In the genomic region with DNA sequence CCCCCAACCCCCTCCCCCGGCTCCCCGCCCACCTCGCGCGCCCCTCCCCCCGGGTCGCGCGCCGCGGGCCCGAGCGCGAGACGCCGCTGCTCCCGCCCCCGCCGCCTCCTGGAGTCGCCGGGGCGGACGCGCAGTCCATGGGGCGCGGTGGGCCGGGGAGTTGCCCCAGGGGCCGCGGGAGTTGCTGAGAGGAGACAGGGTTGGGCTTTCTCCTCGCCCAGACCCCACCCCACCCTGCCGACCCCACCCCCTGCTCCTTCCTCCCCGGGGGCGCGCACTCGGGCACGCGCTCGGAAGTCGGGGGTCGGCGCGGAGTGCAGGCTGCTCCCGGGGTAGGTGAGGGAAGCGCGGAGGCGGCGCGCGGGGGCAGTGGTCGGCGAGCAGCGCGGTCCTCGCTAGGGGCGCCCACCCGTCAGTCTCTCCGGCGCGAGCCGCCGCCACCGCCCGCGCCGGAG, we compare ENCODE assay signal across 8 cellular contexts. TPM values are rescaled to one million over a fixed set of nuclear protein-coding genes. Genes with fewer than 3 reads are reported as not detected.
DNase-seq lines count a peak whose midpoint lies in the region; ATAC-seq and TF ChIP-seq lines count a peak whose summit lies in the region.

A gene (plus strand): TSS at position 275 of the 455 bp plus-strand sequence. CDS start 297 bp downstream, outside the sequence.

- peaks cover 22% of the 10 kb centered on the region for H3K4me1 Mint-ChIP-seq in activated naive CD8-positive, alpha-beta T cell (ENCODE audit: low read depth)
- H3K4me1 Mint-ChIP-seq in neural progenitor cell: peaks cover 46% of the 10 kb centered on the region

- H3K27ac Mint-ChIP-seq in activated naive CD8-positive, alpha-beta T cell: no peak within 1 kb of the TSS
- peak within 1 kb of the TSS; percentile 93 for H3K27ac Mint-ChIP-seq in neural progenitor cell

- peaks cover 22% of the 10 kb centered on the region for H4K20me1 ChIP-seq in neural progenitor cell (ENCODE audit: low read depth)

- peaks cover 53% of the 10 kb centered on the region for H3K27me3 Mint-ChIP-seq in activated naive CD8-positive, alpha-beta T cell
- H3K27me3 Mint-ChIP-seq in neural progenitor cell (ENCODE audit: insufficient read depth, low read depth): peaks cover 2% of the 10 kb centered on the region

- peak within 1 kb of the TSS; percentile 68 for H3K4me3 ChIP-seq in neural progenitor cell

- H3K4me3 Mint-ChIP-seq in activated naive CD8-positive, alpha-beta T cell: peak within 1 kb of the TSS; percentile 88
- H3K4me3 Mint-ChIP-seq in neural progenitor cell: peak within 1 kb of the TSS; percentile 94

- no peaks in the 10 kb centered on the region for H3K9me3 Mint-ChIP-seq in activated naive CD8-positive, alpha-beta T cell (ENCODE audit: low read depth)
- H3K9me3 Mint-ChIP-seq in neural progenitor cell: no peaks in the 10 kb centered on the region

- H3K36me3 ChIP-seq in neural progenitor cell: no peaks in the 10 kb centered on the region

- peak within 1 kb of the TSS; percentile 90 for H3K27ac ChIP-seq in neural progenitor cell

- peaks cover 46% of the 10 kb centered on the region for H3F3A ChIP-seq in neural progenitor cell (ENCODE audit: low read depth)

- H3K27me3 ChIP-seq in neural progenitor cell: no peaks in the 10 kb centered on the region

- peaks cover 4% of the 10 kb centered on the region for H3K36me3 Mint-ChIP-seq in activated naive CD8-positive, alpha-beta T cell
- H3K36me3 Mint-ChIP-seq in neural progenitor cell: no peaks in the 10 kb centered on the region

- peak; percentile 38 for TF ChIP-seq CTCF in neural progenitor cell (IDR thresholded peaks at IDR 0.05)

- ATAC-seq in HG03159 (IDR thresholded peaks at IDR 0.05; ENCODE audit: unreplicated experiment): peak; percentile 34

- H2AFZ ChIP-seq in neural progenitor cell (replicated peaks): peak within 1 kb of the TSS; percentile 65

- peak within 1 kb of the TSS; percentile 65 for H3K9ac ChIP-seq in neural progenitor cell

- no peaks in the 10 kb centered on the region for H3K9me3 ChIP-seq in neural progenitor cell (ENCODE audit: low read depth)

- peaks cover 43% of the 10 kb centered on the region for H3K4me1 ChIP-seq in neural progenitor cell

- DNase-seq in COLO829 (ENCODE audit: low spot score): peak; percentile 85
- DNase-seq in GM19238 (ENCODE audit: insufficient read length, low spot score): peak; percentile 69
- DNase-seq in NCI-H524 (lab: John Stamatoyannopoulos, UW): peak; percentile 65 to 83
- DNase-seq in germinal center (ENCODE audit: low spot score): peak; percentile 66
- DNase-seq in neural progenitor cell (ENCODE audit: low spot score): peak; percentile 97
- no peak for DNase-seq in NCI-H2029 treated with DMSO at 0.1 percent for 48 hours (lab: John Stamatoyannopoulos, UW)

- H3K79me2 ChIP-seq in neural progenitor cell (ENCODE audit: low read depth): peaks cover 42% of the 10 kb centered on the region

- H3K4me2 ChIP-seq in neural progenitor cell: peak within 1 kb of the TSS; percentile 94

RNA-seq across cellular contexts. Expression of the gene that starts here (rescaled TPM):
- total RNA-seq in neural progenitor cell (ENCODE audit: low replicate concordance): 72.8 and 90.2 TPM in 2 replicates
